11 cellular contexts compared by ENCODE assay signal in genomic region chr15:89777073-89777820, GRCh38. TPM values are rescaled to one million over a fixed set of nuclear protein-coding genes. Genes with fewer than 3 reads are reported as not detected.
DNase-seq lines count a peak whose midpoint lies in the region; ATAC-seq and TF ChIP-seq lines count a peak whose summit lies in the region.
"Had no signal": no experiment of that assay in that cellular context is flagged by ENCODE, and none has a peak within 500 bp of the region (broad histone marks: within the 10 kb centered on the region; RNA-seq: fewer than 3 reads in every experiment).

No MANE protein-coding gene starts in this region.

- no peak overlapping the region for H3K27ac Mint-ChIP-seq in HFFc6

- 61 to 62% methylated on average over 7 to 10 of the region's 25 CpGs for WGBS in esophagus squamous epithelium, 2 donors
- no CpG with 5 or more reads among the region's 25 CpGs for WGBS in neuronal stem cell (ENCODE audit: extremely low coverage in 2 of 2, insufficient read length in 2 of 2, insufficient replicate concordance in 1 of 2), 2 donors

- H3K27me3 Mint-ChIP-seq in HFFc6 (ENCODE audit: insufficient read depth): no peaks in the 10 kb centered on the region; the same call in 1 of the 2 replicates

- H3K4me3 ChIP-seq in BLaER1 treated with 17β-estradiol and CSF1 and Interleukin-3, amounts not matched to agents 10 nM and 100 nM: peak overlapping the region in 4 of 10 experiments; percentile 41 to 61 (median 50); a peak in 3 of 20 replicates
- H3K4me3 ChIP-seq in esophagus squamous epithelium: peak overlapping the region in 3 of 4 donors; percentile 41 to 65 (median 48)
- H3K4me3 ChIP-seq in neuronal stem cell (ENCODE audit: low read length in 2 of 2): no peak overlapping the region

- no peak overlapping the region for H4K91ac ChIP-seq in neuronal stem cell (ENCODE audit: low read depth, low read length, poor library complexity)

- no peaks in the 10 kb centered on the region for H3K9me3 ChIP-seq in BLaER1 treated with 17β-estradiol and CSF1 and Interleukin-3, amounts not matched to agents 10 nM and 100 nM (replicated peaks in 1 of 11)
- H3K9me3 ChIP-seq in esophagus squamous epithelium (no peaks in the 10 kb centered on the region), neuronal stem cell (replicated peaks in 1 of 2; ENCODE audit: control insufficient read depth in 2 of 2, insufficient read depth in 1 of 2, low read depth in 1 of 2, low read length in 2 of 2) (no peaks in the 10 kb centered on the region)
- H3K9me3 ChIP-seq: MG63, prostate gland had no signal

- H2AK5ac ChIP-seq in neuronal stem cell (ENCODE audit: low read depth, low read length): no peak overlapping the region

- H3K4me1 ChIP-seq in BLaER1 treated with 17β-estradiol and CSF1 and Interleukin-3, amounts not matched to agents 10 nM and 100 nM: peaks cover 39 to 67% (median 47%) of the 10 kb centered on the region in 10 experiments
- H3K4me1 ChIP-seq in esophagus squamous epithelium (peaks cover 37 to 98% (median 37%) of the 10 kb centered on the region in 3 donors), neuronal stem cell (ENCODE audit: control insufficient read depth in 2 of 2, insufficient read depth in 1 of 2, low read depth in 1 of 2, low read length in 2 of 2) (no peaks in the 10 kb centered on the region)

- H3K9ac ChIP-seq in BLaER1 treated with 17β-estradiol and CSF1 and Interleukin-3, amounts not matched to agents 10 nM and 100 nM: peak overlapping the region in 1 of 11 experiments; percentile 60; a peak in 1 of 22 replicates
- no peak overlapping the region for H3K9ac ChIP-seq in neuronal stem cell (ENCODE audit: low read depth, low read length, poor library complexity)

- no peak for TF ChIP-seq POLR2A in esophagus squamous epithelium (IDR thresholded peaks at IDR 0.05)

- peak overlapping the region; percentile 3 for H3K4ac ChIP-seq in neuronal stem cell (ENCODE audit: low read length)

- peaks cover 20 to 36% (median 28%) of the 10 kb centered on the region in 11 experiments for H3K27me3 ChIP-seq in BLaER1 treated with 17β-estradiol and CSF1 and Interleukin-3, amounts not matched to agents 10 nM and 100 nM
- H3K27me3 ChIP-seq in esophagus squamous epithelium: no peaks in the 10 kb centered on the region
- H3K27me3 ChIP-seq in neuronal stem cell (ENCODE audit: control insufficient read depth in 3 of 3, insufficient read depth in 3 of 3, low read depth in 1 of 3, low read length in 3 of 3): peaks cover 7 to 31% (median 16%) of the 10 kb centered on the region in 3 experiments
- H3K27me3 ChIP-seq: MG63 had no signal

- no peak for ATAC-seq in GM18867 (IDR thresholded peaks at IDR 0.05; ENCODE audit: unreplicated experiment)

- no peak overlapping the region for H3K14ac ChIP-seq in neuronal stem cell (ENCODE audit: low read length)

- H3K36me3 ChIP-seq in BLaER1 treated with 17β-estradiol and CSF1 and Interleukin-3, amounts not matched to agents 10 nM and 100 nM: no peaks in the 10 kb centered on the region
- H3K36me3 ChIP-seq in esophagus squamous epithelium: no peaks in the 10 kb centered on the region
- no peaks in the 10 kb centered on the region for H3K36me3 ChIP-seq in neuronal stem cell (replicated peaks in 1 of 2; ENCODE audit: control insufficient read depth in 2 of 2, insufficient read depth in 2 of 2, low read length in 2 of 2)
- H3K36me3 ChIP-seq: MG63, prostate gland had no signal

- H3K4me3 Mint-ChIP-seq in HFFc6: no peak overlapping the region

- H2BK120ac ChIP-seq in neuronal stem cell (ENCODE audit: low read depth, low read length): no peak overlapping the region

- no peaks in the 10 kb centered on the region for H3K9me3 Mint-ChIP-seq in HFFc6
- H3K9me3 Mint-ChIP-seq: activated T-cell treated with anti-CD3 and anti-CD28 coated beads, Interleukin-2, amount 50 U/mL, for 4 hours had no signal

- no peaks in the 10 kb centered on the region for H3K36me3 Mint-ChIP-seq in HFFc6 (ENCODE audit: low read depth)

- no peak overlapping the region for H4K8ac ChIP-seq in neuronal stem cell (ENCODE audit: low read depth, low read length)

- peak overlapping the region; percentile 41 for H2BK12ac ChIP-seq in neuronal stem cell (ENCODE audit: low read length)

- no peak overlapping the region for H3K27ac ChIP-seq in BLaER1 treated with 17β-estradiol and CSF1 and Interleukin-3, amounts not matched to agents 10 nM and 100 nM
- H3K27ac ChIP-seq in esophagus squamous epithelium (peak overlapping the region in 2 of 4 donors; percentile 47 to 68), neuronal stem cell (replicated peaks; ENCODE audit: low read length) (no peak overlapping the region)

- H2AFZ ChIP-seq in neuronal stem cell (ENCODE audit: low read length): peak overlapping the region; percentile 95

- no peak overlapping the region for H2BK15ac ChIP-seq in neuronal stem cell (ENCODE audit: low read length)

- peak overlapping the region; percentile 85 to 97 (median 91) for H3K4me2 ChIP-seq in BLaER1 treated with 17β-estradiol and CSF1 and Interleukin-3, amounts not matched to agents 10 nM and 100 nM
- peak overlapping the region; percentile 83 for H3K4me2 ChIP-seq in neuronal stem cell (ENCODE audit: insufficient read depth, low read length, poor library complexity, severe bottlenecking)

- no peak overlapping the region for H3K23ac ChIP-seq in neuronal stem cell (ENCODE audit: low read depth, low read length, poor library complexity)

- peaks cover 28% of the 10 kb centered on the region for H3K4me1 Mint-ChIP-seq in HFFc6 (ENCODE audit: low read depth)

- intact Hi-C loops in esophagus squamous epithelium (cut with DNase I): no loop called here

- H3K79me1 ChIP-seq in neuronal stem cell (ENCODE audit: low read depth, low read length): no peaks in the 10 kb centered on the region

- peaks cover 0 to 5% (median 0%) of the 10 kb centered on the region in 11 experiments; a peak in 1 of 22 replicates for H4K20me1 ChIP-seq in BLaER1 treated with 17β-estradiol and CSF1 and Interleukin-3, amounts not matched to agents 10 nM and 100 nM

- H3K18ac ChIP-seq in neuronal stem cell (ENCODE audit: low read length): peak overlapping the region; percentile 97

- DNase-seq in M059J (ENCODE audit: low read depth): peak; percentile 23
- DNase-seq in esophagus squamous epithelium (lab: John Stamatoyannopoulos, UW): no peak
- no peak for DNase-seq in neuronal stem cell (ENCODE audit: low spot score)
- no peak for DNase-seq in HFFc6
- no peak for DNase-seq in HK-2 (ENCODE audit: unreplicated experiment)
- DNase-seq in activated T-cell treated with anti-CD3 and anti-CD28 coated beads, Interleukin-2, amount 50 U/mL, for 48 hours: no peak

- TF ChIP-seq CTCF in esophagus squamous epithelium (IDR thresholded peaks at IDR 0.05) (no peak), HFFc6 (IDR thresholded peaks at IDR 0.05) (no peak)

- H2BK5ac ChIP-seq in neuronal stem cell (ENCODE audit: low read length): no peak overlapping the region

RNA-seq across cellular contexts. Expression of gene MESP2, which starts 1.1 kb away (rescaled TPM):
- total RNA-seq in M059J (2014; rRNA removed; shearing (Covaris generic)): 0.15 and 0.62 TPM in 2 replicates
- 1 to 10 TPM in 1 of 4 donors, under 1 TPM in 2, not detected in 1; 0.59 to 2.4 (median 0.83) TPM for total RNA-seq in esophagus squamous epithelium
- 0.35 TPM for polyA plus RNA-seq in neuronal stem cell (2013, experiment 1 of 2)
- polyA plus RNA-seq in neuronal stem cell (2013, experiment 2 of 2): 0.19 TPM
- total RNA-seq in HFFc6 (2021; fragmentation: NEBNext Ultra II Directional; extraction: Animal tissue kit (Norgen Biotek cat#: 25700)): under 1 TPM in 3 of 6 experiments, not detected in 3; 0.19 to 0.26 (median 0.21) TPM
- total RNA-seq: activated T-cell treated with anti-CD3 and anti-CD28 coated beads, Interleukin-2, amount 50 U/mL, for 4 hours had no signal

RNA-seq across cellular contexts. Expression of gene MESP1, which starts 26.2 kb away (rescaled TPM):
- 2.1 and 2.4 TPM in 2 replicates for total RNA-seq in M059J (2014; rRNA removed; shearing (Covaris generic))
- under 1 TPM in 2 of 4 donors, not detected in 2; 0.23 to 0.42 TPM for total RNA-seq in esophagus squamous epithelium
- polyA plus RNA-seq in neuronal stem cell (2013, experiment 1 of 2): 0.32 TPM
- polyA plus RNA-seq in neuronal stem cell (2013, experiment 2 of 2): 0.28 TPM
- under 1 TPM; 0.13 to 0.57 (median 0.26) TPM for total RNA-seq in HFFc6 (2021; fragmentation: NEBNext Ultra II Directional; extraction: Animal tissue kit (Norgen Biotek cat#: 25700))

RNA-seq across cellular contexts. Expression of gene ANPEP, which starts 37.4 kb away (rescaled TPM):
- 0.05 and 0.12 TPM in 2 replicates for total RNA-seq in M059J (2014; rRNA removed; shearing (Covaris generic))
- 10 to 100 TPM in 1 of 4 donors, 1 to 10 TPM in 3; 1.1 to 10.3 (median 3.4) TPM for total RNA-seq in esophagus squamous epithelium
- 3.5 TPM for polyA plus RNA-seq in neuronal stem cell (2013, experiment 1 of 2)
- polyA plus RNA-seq in neuronal stem cell (2013, experiment 2 of 2): 3.5 TPM
- total RNA-seq in HFFc6 (2021; fragmentation: NEBNext Ultra II Directional; extraction: Animal tissue kit (Norgen Biotek cat#: 25700)): 100 to 1,000 TPM; 502 to 857 (median 524) TPM

Comparison
In these comparisons a context has a peak if more than half of its experiments do, and no peak if none do; other contexts are left out.
1. H3K4me3 ChIP-seq: peak in esophagus squamous epithelium (3 of 4); none in neuronal stem cell (0 of 2).
2. RNA of gene ANPEP, which starts 37.4 kb away (total RNA-seq): 502 to 857 TPM in HFFc6; 1.1 to 10.3 TPM in esophagus squamous epithelium and 0.05 to 0.12 TPM in M059J; every median in the first group is over 10 times any median in the second.